8 cellular contexts compared by ENCODE assay signal in genomic region chr2:131105156-131105949, GRCh38. TPM values are rescaled to one million over a fixed set of nuclear protein-coding genes. Genes with fewer than 3 reads are reported as not detected.
DNase-seq lines count a peak whose midpoint lies in the region; ATAC-seq and TF ChIP-seq lines count a peak whose summit lies in the region.

A gene with protein sequence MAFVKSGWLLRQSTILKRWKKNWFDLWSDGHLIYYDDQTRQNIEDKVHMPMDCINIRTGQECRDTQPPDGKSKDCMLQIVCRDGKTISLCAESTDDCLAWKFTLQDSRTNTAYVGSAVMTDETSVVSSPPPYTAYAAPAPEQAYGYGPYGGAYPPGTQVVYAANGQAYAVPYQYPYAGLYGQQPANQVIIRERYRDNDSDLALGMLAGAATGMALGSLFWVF (plus strand): TSS chr2:131105336. CDS start chr2:131120942, 15,606 bp downstream.

- no peaks in the 10 kb centered on the region for H3K27me3 ChIP-seq in OCI-LY1 (ENCODE audit: insufficient read depth, low read length)

- H3K9ac ChIP-seq in OCI-LY1 (ENCODE audit: low read length), result peak within 1 kb of the TSS; percentile 95

- TF ChIP-seq CTCF in OCI-LY1 (IDR thresholded peaks at IDR 0.05; ENCODE audit: low read length) (no peak; the same call in 1 of the 2 replicates), mucosa of descending colon (IDR thresholded peaks at IDR 0.05) (no peak)

- H3K9me3 ChIP-seq in OCI-LY1 (ENCODE audit: low read length), result no peaks in the 10 kb centered on the region
- no peaks in the 10 kb centered on the region for H3K9me3 ChIP-seq in mucosa of descending colon

- peaks cover 23% of the 10 kb centered on the region for H3K4me1 ChIP-seq in OCI-LY1 (ENCODE audit: insufficient read depth, low read length, severe bottlenecking)
- peaks cover 19% of the 10 kb centered on the region for H3K4me1 ChIP-seq in mucosa of descending colon (ENCODE audit: low read depth)

- no peaks in the 10 kb centered on the region for H3F3A ChIP-seq in OCI-LY1 (ENCODE audit: insufficient read depth, low read length)

- H2AFZ ChIP-seq in OCI-LY1 (ENCODE audit: low read length), result peak within 1 kb of the TSS; percentile 83

- peak within 1 kb of the TSS; percentile 86 for H3K4me2 ChIP-seq in OCI-LY1 (ENCODE audit: low read length)

- H3K79me2 ChIP-seq in OCI-LY1 (ENCODE audit: insufficient read depth, low read length), result peaks cover 49% of the 10 kb centered on the region

- H3K27ac ChIP-seq in OCI-LY1 (ENCODE audit: low read depth, low read length, poor library complexity, severe bottlenecking), result peak within 1 kb of the TSS; percentile 81

- H3K9me2 ChIP-seq in OCI-LY1 (ENCODE audit: low read depth, low read length), result no peaks in the 10 kb centered on the region

- ATAC-seq in GM19455 (IDR thresholded peaks at IDR 0.05; ENCODE audit: unreplicated experiment) (peak; percentile 78), mucosa of descending colon (peak; percentile 85)

- H4K20me1 ChIP-seq in OCI-LY1 (ENCODE audit: insufficient read depth, low read length), result no peaks in the 10 kb centered on the region

- intact Hi-C loops in mucosa of descending colon (cut with DNase I, micrococcal nuclease), result no loop called here

- H3K4me3 ChIP-seq in OCI-LY1 (ENCODE audit: low read depth, low read length, poor library complexity, severe bottlenecking) (peak within 1 kb of the TSS; percentile 99), mucosa of descending colon (peak within 1 kb of the TSS; percentile 94)

- peaks cover 16% of the 10 kb centered on the region for H3K36me3 ChIP-seq in OCI-LY1 (ENCODE audit: insufficient read depth, low read length)
- peaks cover 6% of the 10 kb centered on the region for H3K36me3 ChIP-seq in mucosa of descending colon (ENCODE audit: low read depth)

- peak; percentile 88 for DNase-seq in COLO829 (ENCODE audit: low spot score)
- DNase-seq in HK-2 (ENCODE audit: unreplicated experiment), result peak; percentile 94
- peak; percentile 99 for DNase-seq in activated CD8-positive, alpha-beta memory T cell treated with anti-CD3 and anti-CD28 coated beads, Interleukin-2, amount 50 U/mL, for 48 hours
- DNase-seq in epidermal melanocyte (ENCODE audit: insufficient read length, low spot score), result peak; percentile 85
- peak; percentile 95 to 98 (median 95) for DNase-seq in mucosa of descending colon
- peak; percentile 92 for DNase-seq in stimulated activated CD8-positive, alpha-beta memory T cell treated with anti-CD3 and anti-CD28 coated beads, Interleukin-4, amount 100 ng/mL, for 24 hours (ENCODE audit: low read depth)

RNA-seq across cellular contexts. Expression of the gene that starts here (rescaled TPM):
- total RNA-seq in mucosa of descending colon, result 100 to 1,000 TPM in 2 of 3 donors, 10 to 100 TPM in 1; 73.8 to 129 (median 124) TPM

Comparison
In these comparisons a context has a peak if more than half of its experiments do, and no peak if none do; other contexts are left out.
1. Peak in every context shown above with its lines: DNase-seq, ATAC-seq, H3K4me3 ChIP-seq and H3K27ac ChIP-seq.